In the genomic region with DNA sequence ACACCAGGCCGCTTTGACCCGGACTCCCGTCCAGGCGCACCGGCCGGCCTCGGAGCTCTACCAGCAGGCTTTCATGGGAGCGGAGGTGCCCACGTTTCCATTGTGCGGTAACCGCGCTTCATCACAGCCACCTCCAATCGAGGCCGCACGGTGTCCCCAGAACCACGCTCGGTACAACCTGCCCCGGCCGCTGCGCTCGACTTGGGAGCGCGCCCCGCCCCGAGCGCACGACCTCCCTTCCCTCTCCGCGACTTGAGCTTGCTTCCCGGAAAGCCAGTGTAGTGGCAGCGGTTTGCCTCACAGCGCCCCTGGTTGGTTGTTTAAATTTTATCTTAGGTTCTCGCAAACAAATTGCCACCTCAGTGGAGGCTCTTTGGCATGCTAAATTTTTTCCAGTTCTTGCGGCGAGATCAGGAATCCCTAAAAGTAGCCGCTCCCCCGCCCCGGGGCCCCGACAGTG, we compare ENCODE assay signal across 8 cellular contexts. TPM values are rescaled to one million over a fixed set of nuclear protein-coding genes. Genes with fewer than 3 reads are reported as not detected.
DNase-seq lines count a peak whose midpoint lies in the region; ATAC-seq and TF ChIP-seq lines count a peak whose summit lies in the region.

No MANE protein-coding gene starts in this region.

- H3K4me3 ChIP-seq in left ventricle myocardium inferior = peak overlapping the region; percentile 72

- H3K4me3 Mint-ChIP-seq in activated naive CD8-positive, alpha-beta T cell treated with anti-CD3 and anti-CD28 coated beads for 36 hours = peak overlapping the region; percentile 79

- H3K27ac ChIP-seq in 22Rv1 = peak overlapping the region; percentile 88
- H3K27ac ChIP-seq in left ventricle myocardium inferior (replicated peaks) = peak overlapping the region; percentile 95

- H3K9me3 ChIP-seq in left ventricle myocardium inferior (replicated peaks) = no peaks in the 10 kb centered on the region

- intact Hi-C loops in left ventricle myocardium inferior (cut with micrococcal nuclease) = no loop called here

- H3K27me3 ChIP-seq in left ventricle myocardium inferior (ENCODE audit: low read depth) = peaks cover 79% of the 10 kb centered on the region

- peaks cover 68% of the 10 kb centered on the region for H3K4me1 ChIP-seq in left ventricle myocardium inferior

- H3K4me1 Mint-ChIP-seq in activated naive CD8-positive, alpha-beta T cell treated with anti-CD3 and anti-CD28 coated beads for 36 hours = peaks cover 23% of the 10 kb centered on the region

- H3K27me3 Mint-ChIP-seq in activated naive CD8-positive, alpha-beta T cell treated with anti-CD3 and anti-CD28 coated beads for 36 hours = peaks cover 62% of the 10 kb centered on the region

- peak overlapping the region; percentile 95 for H3K27ac Mint-ChIP-seq in activated naive CD8-positive, alpha-beta T cell treated with anti-CD3 and anti-CD28 coated beads for 36 hours

- peaks cover 28% of the 10 kb centered on the region for H3K36me3 Mint-ChIP-seq in activated naive CD8-positive, alpha-beta T cell treated with anti-CD3 and anti-CD28 coated beads for 36 hours

- ATAC-seq in HG02852 (IDR thresholded peaks at IDR 0.05; ENCODE audit: unreplicated experiment) (peak; percentile 56), HG03469 (IDR thresholded peaks at IDR 0.05; ENCODE audit: unreplicated experiment) (no peak)

- peak; percentile 85 for TF ChIP-seq CTCF in 22Rv1 (IDR thresholded peaks at IDR 0.05)
- TF ChIP-seq CTCF in GM10266 (IDR thresholded peaks at IDR 0.05; ENCODE audit: control insufficient read depth, insufficient read depth, low read depth, missing control alignments) = peak; percentile 35
- no peak for TF ChIP-seq CTCF in left ventricle myocardium inferior (IDR thresholded peaks at IDR 0.05; ENCODE audit: borderline replicate concordance)

- H3K9me3 Mint-ChIP-seq in activated naive CD8-positive, alpha-beta T cell treated with anti-CD3 and anti-CD28 coated beads for 36 hours = peaks cover 4% of the 10 kb centered on the region

- peak; percentile 85 for DNase-seq in GM10266 (ENCODE audit: extremely low spot score)
- DNase-seq in NCI-H345 treated with DMSO at 0.1 percent for 48 hours (lab: John Stamatoyannopoulos, UW; ENCODE audit: unreplicated experiment) = peak; percentile 64
- DNase-seq in activated naive CD8-positive, alpha-beta T cell treated with anti-CD3 and anti-CD28 coated beads for 36 hours = peak; percentile 78
- DNase-seq in left ventricle myocardium inferior = peak; percentile 76
- DNase-seq in putamen (ENCODE audit: low spot score) = peak; percentile 34

- no peaks in the 10 kb centered on the region for H3K36me3 ChIP-seq in left ventricle myocardium inferior

RNA-seq across cellular contexts. Expression of gene CYP1B1, which starts 0.3 kb away (rescaled TPM):
- 10 to 100 TPM; 21.7 to 23.5 TPM for total RNA-seq in activated naive CD8-positive, alpha-beta T cell treated with anti-CD3 and anti-CD28 coated beads for 36 hours
- total RNA-seq in left ventricle myocardium inferior = 17.7 TPM

Comparison
In these comparisons a context has a peak if more than half of its experiments do, and no peak if none do; other contexts are left out.
1. DNase-seq: peak in every context shown above with its lines; median percentile 85 in GM10266; 78 in activated naive CD8-positive, alpha-beta T cell treated with anti-CD3 and anti-CD28 coated beads for 36 hours; 76 in left ventricle myocardium inferior; 64 in NCI-H345 treated with DMSO at 0.1 percent for 48 hours; 34 in putamen.